In the genomic region with DNA sequence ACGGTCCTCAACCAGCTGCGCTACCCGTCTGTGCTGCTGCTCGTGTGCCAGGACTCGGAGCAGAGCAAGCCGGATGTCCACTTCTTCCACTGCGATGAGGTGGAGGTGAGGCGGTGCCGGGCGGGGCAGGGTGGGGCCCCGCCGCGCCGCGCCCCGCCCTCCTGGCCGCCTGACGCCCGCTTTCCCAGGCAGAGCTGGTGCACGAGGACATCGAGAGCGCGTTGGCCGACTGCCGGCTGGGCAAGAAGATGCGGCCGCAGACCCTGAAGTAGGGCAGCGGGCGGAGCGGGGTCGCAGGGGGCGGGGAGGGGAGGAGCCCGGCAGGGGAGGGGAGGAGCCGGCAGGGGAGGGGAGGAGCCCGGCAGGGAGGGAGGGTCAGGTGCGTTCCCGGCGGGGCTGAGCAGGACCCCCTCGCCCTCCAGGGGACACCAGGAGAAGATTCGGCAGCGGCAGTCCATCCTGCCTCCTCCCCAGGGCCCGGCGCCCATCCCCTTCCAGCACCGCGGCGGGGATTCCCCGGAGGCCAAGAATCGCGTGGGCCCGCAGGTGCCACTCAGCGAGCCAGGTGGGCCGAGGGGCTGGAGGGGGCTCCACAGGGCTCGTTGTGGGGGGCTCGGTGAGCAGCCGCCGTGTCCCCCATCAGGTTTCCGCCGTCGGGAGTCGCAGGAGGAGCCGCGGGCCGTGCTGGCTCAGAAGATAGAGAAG, we compare ENCODE assay signal across 10 cellular contexts. TPM values are rescaled to one million over a fixed set of nuclear protein-coding genes. Genes with fewer than 3 reads are reported as not detected.
DNase-seq lines count a peak whose midpoint lies in the region; ATAC-seq lines count a peak whose summit lies in the region.
"Had no signal": no experiment of that assay in that cellular context is flagged by ENCODE, and none has a peak within 500 bp of the region (broad histone marks: within the 10 kb centered on the region; RNA-seq: fewer than 3 reads in every experiment).

No MANE protein-coding gene starts in this region.

- H3K4me3 Mint-ChIP-seq in T-helper 2 cell treated with Interferon-gamma antibody and Interleukin-4, amounts not matched to agents 5 μg/mL and 100 μg/mL, for 36 hours, result peak overlapping the region; percentile 48

- ATAC-seq in esophagus mucosa, result peak; percentile 43
- peak; percentile 70 for ATAC-seq in stimulated activated naive CD8-positive, alpha-beta T cell treated with anti-CD3 and anti-CD28 coated beads, Interleukin-15, Interleukin-2, amounts not matched to agents 100 U/mL and 50 U/mL, for 24 hours
- no peak for ATAC-seq in GM18861 (IDR thresholded peaks at IDR 0.05; ENCODE audit: unreplicated experiment)

- peak; percentile 75 for DNase-seq in activated effector memory CD4-positive, alpha-beta T cell treated with anti-CD3 and anti-CD28 coated beads, Interleukin-2, amount 50 U/mL, for 16 hours
- DNase-seq in activated effector memory CD4-positive, alpha-beta T cell treated with Interleukin-2 at 50 U/mL for 16 hours, result no peak
- DNase-seq in T-helper 2 cell treated with Interferon-gamma antibody and Interleukin-4, amounts not matched to agents 5 μg/mL and 100 μg/mL, for 36 hours (ENCODE audit: low spot score), result no peak
- peak; percentile 74 for DNase-seq in stimulated activated naive CD8-positive, alpha-beta T cell treated with anti-CD3 and anti-CD28 coated beads, Interleukin-15, Interleukin-2, amounts not matched to agents 100 U/mL and 50 U/mL, for 24 hours
- no peak for DNase-seq in NCI-H1694 treated with DMSO at 0.1 percent for 48 hours (lab: John Stamatoyannopoulos, UW)
- no peak for DNase-seq in effector CD8-positive, alpha-beta T cell (lab: John Stamatoyannopoulos, UW)

- no peaks in the 10 kb centered on the region for H3K9me3 Mint-ChIP-seq in T-helper 2 cell treated with Interferon-gamma antibody and Interleukin-4, amounts not matched to agents 5 μg/mL and 100 μg/mL, for 36 hours
- H3K9me3 Mint-ChIP-seq: CD8-positive, alpha-beta memory T cell had no signal

- no peak overlapping the region for H3K27ac Mint-ChIP-seq in T-helper 2 cell treated with Interferon-gamma antibody and Interleukin-4, amounts not matched to agents 5 μg/mL and 100 μg/mL, for 36 hours

- H3K27me3 Mint-ChIP-seq in T-helper 2 cell treated with Interferon-gamma antibody and Interleukin-4, amounts not matched to agents 5 μg/mL and 100 μg/mL, for 36 hours (ENCODE audit: low read depth), result peaks cover 38% of the 10 kb centered on the region

- H3K36me3 Mint-ChIP-seq in T-helper 2 cell treated with Interferon-gamma antibody and Interleukin-4, amounts not matched to agents 5 μg/mL and 100 μg/mL, for 36 hours (ENCODE audit: low read depth), result no peaks in the 10 kb centered on the region
- H3K36me3 Mint-ChIP-seq: CD8-positive, alpha-beta memory T cell had no signal

- peaks cover 10% of the 10 kb centered on the region for H3K4me1 Mint-ChIP-seq in T-helper 2 cell treated with Interferon-gamma antibody and Interleukin-4, amounts not matched to agents 5 μg/mL and 100 μg/mL, for 36 hours (ENCODE audit: low read depth)

RNA-seq across cellular contexts. Expression of a gene that starts 14.8 kb away (rescaled TPM):
- 259 TPM for total RNA-seq in esophagus mucosa
- total RNA-seq: SJSA1 had no signal

RNA-seq across cellular contexts. Expression of a gene that starts 25.2 kb away (rescaled TPM):
- total RNA-seq in esophagus mucosa, result 15.7 TPM

RNA-seq across cellular contexts. Expression of a gene that starts 25.8 kb away (rescaled TPM):
- total RNA-seq in esophagus mucosa, result 23.8 TPM

RNA-seq across cellular contexts. Expression of a gene that starts 26.5 kb away (rescaled TPM):
- 263 TPM for total RNA-seq in esophagus mucosa

RNA-seq across cellular contexts. Expression of a gene that starts 56.5 kb away (rescaled TPM):
- 38.4 TPM for total RNA-seq in esophagus mucosa

Comparison
In these comparisons a context has a peak if more than half of its experiments do, and no peak if none do; other contexts are left out.
1. DNase-seq: peak in activated effector memory CD4-positive, alpha-beta T cell treated with anti-CD3 and anti-CD28 coated beads, Interleukin-2, amount 50 U/mL, for 16 hours (single experiment) and stimulated activated naive CD8-positive, alpha-beta T cell treated with anti-CD3 and anti-CD28 coated beads, Interleukin-15, Interleukin-2, amounts not matched to agents 100 U/mL and 50 U/mL, for 24 hours (single experiment); none in activated effector memory CD4-positive, alpha-beta T cell treated with Interleukin-2 at 50 U/mL for 16 hours (single experiment), T-helper 2 cell treated with Interferon-gamma antibody and Interleukin-4, amounts not matched to agents 5 μg/mL and 100 μg/mL, for 36 hours (single experiment), NCI-H1694 treated with DMSO at 0.1 percent for 48 hours (single experiment) and effector CD8-positive, alpha-beta T cell (single experiment).